Comparison of ENCODE assay signal across 9 cellular contexts in genomic region chr22:41862160-41862529, GRCh38. TPM values are rescaled to one million over a fixed set of nuclear protein-coding genes. Genes with fewer than 3 reads are reported as not detected.
DNase-seq lines count a peak whose midpoint lies in the region; ATAC-seq and TF ChIP-seq lines count a peak whose summit lies in the region.
"Had no signal": no experiment of that assay in that cellular context is flagged by ENCODE, and none has a peak within 500 bp of the region (broad histone marks: within the 10 kb centered on the region; RNA-seq: fewer than 3 reads in every experiment).

No MANE protein-coding gene starts in this region.

- H3K9me3 Mint-ChIP-seq in chondrocyte (ENCODE audit: low read depth) = no peaks in the 10 kb centered on the region

- ATAC-seq in GM18502 (IDR thresholded peaks at IDR 0.05; ENCODE audit: poor library complexity, unreplicated experiment) (peak; percentile 45), HG02610 (IDR thresholded peaks at IDR 0.05; ENCODE audit: unreplicated experiment) (peak; percentile 46)

- no peak overlapping the region for H3K9ac ChIP-seq in rectal smooth muscle tissue (ENCODE audit: low read length)

- H3K36me3 ChIP-seq in rectal smooth muscle tissue (ENCODE audit: control insufficient read depth, insufficient read depth, low read length) = peaks cover 4% of the 10 kb centered on the region

- H3K27ac Mint-ChIP-seq in chondrocyte (ENCODE audit: unreplicated experiment) = peak overlapping the region; percentile 79

- no peak for TF ChIP-seq CTCF in chondrocyte (IDR thresholded peaks at IDR 0.05)

- no peaks in the 10 kb centered on the region for H3K27me3 Mint-ChIP-seq in chondrocyte (ENCODE audit: low read depth)

- no peak overlapping the region for H3K4me3 Mint-ChIP-seq in chondrocyte (ENCODE audit: unreplicated experiment)

- DNase-seq in SIG-M5 (lab: John Stamatoyannopoulos, UW) = peak; percentile 80
- DNase-seq in chondrocyte (ENCODE audit: low spot score) = no peak
- no peak for DNase-seq in hippocampal formation (lab: John Stamatoyannopoulos, UW)
- DNase-seq in NCI-H1694 treated with DMSO at 0.1 percent for 48 hours (lab: John Stamatoyannopoulos, UW) = no peak
- no peak for DNase-seq in midbrain (lab: John Stamatoyannopoulos, UW)

- H3K36me3 Mint-ChIP-seq in chondrocyte (ENCODE audit: low read depth) = no peaks in the 10 kb centered on the region

- H3K27me3 ChIP-seq in rectal smooth muscle tissue (ENCODE audit: control insufficient read depth, insufficient read depth, low read length) = no peaks in the 10 kb centered on the region

- peaks cover 7% of the 10 kb centered on the region for H3K4me1 ChIP-seq in rectal smooth muscle tissue (ENCODE audit: control insufficient read depth, insufficient read depth, low read length)

- no peak overlapping the region for H3K4me3 ChIP-seq in rectal smooth muscle tissue (ENCODE audit: low read length)

- peaks cover 59% of the 10 kb centered on the region for H3K4me1 Mint-ChIP-seq in chondrocyte (ENCODE audit: low read depth)

- H3K27ac ChIP-seq in rectal smooth muscle tissue (ENCODE audit: low read depth, low read length) = peak overlapping the region; percentile 74

RNA-seq across cellular contexts. Expression of gene SREBF2, which starts 29.2 kb away (rescaled TPM):
- total RNA-seq in chondrocyte = 91.3 to 106 TPM (median 100 TPM) in 3 replicates

RNA-seq across cellular contexts. Expression of gene SHISA8, which starts 52.7 kb away (rescaled TPM):
- not detected in 3 replicates for total RNA-seq in chondrocyte
- total RNA-seq: liver had no signal
